ENCODE assay signal across 8 cellular contexts in the genomic region with DNA sequence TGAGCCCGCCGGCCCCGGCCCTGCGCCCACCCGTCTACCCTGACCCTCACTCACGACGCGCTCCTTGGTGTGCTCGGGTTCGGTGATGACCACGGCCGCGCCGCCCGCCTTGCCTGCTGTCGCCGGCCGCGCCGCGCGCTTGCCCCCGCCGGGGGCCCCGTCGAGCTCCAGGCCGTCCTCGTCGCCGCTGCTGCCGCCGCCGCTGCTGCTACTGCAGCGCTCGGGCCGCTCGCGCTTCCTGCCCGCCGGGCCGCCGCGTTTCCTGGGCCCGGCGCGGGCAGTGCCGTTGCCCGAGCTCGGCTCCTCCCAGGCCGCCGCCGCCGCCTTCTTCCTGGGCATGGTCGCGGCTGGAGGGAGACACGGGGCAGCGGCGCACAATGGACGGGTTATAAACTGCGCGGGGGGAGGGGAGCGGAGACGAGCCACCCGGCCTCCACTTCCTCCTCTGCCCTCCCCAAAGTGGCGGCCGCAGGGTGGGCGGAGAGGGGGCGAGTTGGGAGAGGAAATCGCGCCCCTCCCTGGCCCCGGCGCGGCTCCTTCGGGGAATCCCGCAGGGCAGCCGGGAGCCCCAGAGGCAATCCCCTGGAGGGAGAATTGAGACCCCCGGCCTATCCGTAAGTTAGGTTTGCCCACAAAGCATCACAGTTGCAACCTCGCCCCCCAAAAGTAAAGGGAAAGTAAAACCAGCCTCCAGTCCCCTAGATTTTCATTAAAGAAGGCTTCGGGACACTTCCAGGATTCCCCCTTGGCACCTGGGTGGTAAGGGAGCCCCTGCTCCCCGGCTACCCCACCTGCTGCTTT. TPM values are rescaled to one million over a fixed set of nuclear protein-coding genes. Genes with fewer than 3 reads are reported as not detected.
DNase-seq lines count a peak whose midpoint lies in the region; ATAC-seq and TF ChIP-seq lines count a peak whose summit lies in the region.

No MANE protein-coding gene starts in this region.

- ATAC-seq in GM18502 (IDR thresholded peaks at IDR 0.05; ENCODE audit: poor library complexity, unreplicated experiment) = peak; percentile 42
- ATAC-seq in HG03025 (IDR thresholded peaks at IDR 0.05; ENCODE audit: low FRiP score, unreplicated experiment) = peak; percentile 40
- no peak for ATAC-seq in GM18870 (IDR thresholded peaks at IDR 0.05; ENCODE audit: unreplicated experiment)

- H3K27ac ChIP-seq in endodermal cell (ENCODE audit: low read depth, low read length) (peak overlapping the region; percentile 96), mesodermal cell (ENCODE audit: low read depth, low read length, severe bottlenecking) (peak overlapping the region; percentile 96)

- H3K9me3 Mint-ChIP-seq in endodermal cell = no peaks in the 10 kb centered on the region

- peak overlapping the region; percentile 95 for H3K9ac ChIP-seq in endodermal cell (ENCODE audit: extremely low read depth, low read length, poor library complexity, severe bottlenecking)

- no peak for TF ChIP-seq CTCF in endodermal cell (conservative IDR thresholded peaks at IDR 0.05)

- peaks cover 36% of the 10 kb centered on the region for H3K36me3 Mint-ChIP-seq in endodermal cell (ENCODE audit: low read depth)

- peak; percentile 87 for DNase-seq in NCI-H82 (lab: John Stamatoyannopoulos, UW)
- DNase-seq in activated CD8-positive, alpha-beta memory T cell treated with anti-CD3 and anti-CD28 coated beads for 48 hours (ENCODE audit: low read depth in 2 of 3, low spot score in 2 of 3) = peak; percentile 58 to 82 (median 66)
- DNase-seq in endodermal cell = peak; percentile 82
- DNase-seq in stimulated activated CD8-positive, alpha-beta memory T cell treated with anti-CD3 and anti-CD28 coated beads, Interleukin-15, amount 100 ng/mL, for 4 hours (ENCODE audit: low read depth in 2 of 2) = peak; percentile 61 to 66

- H3K4me1 ChIP-seq in endodermal cell (ENCODE audit: control insufficient read depth, insufficient read depth, low read length) (peaks cover 27% of the 10 kb centered on the region), mesodermal cell (ENCODE audit: control insufficient read depth, insufficient read depth, low read length, poor library complexity, severe bottlenecking) (peaks cover 31% of the 10 kb centered on the region)

- H3K27me3 ChIP-seq in endodermal cell (ENCODE audit: control insufficient read depth, insufficient read depth, low read length, poor library complexity, severe bottlenecking) = no peaks in the 10 kb centered on the region

- H3K4me3 ChIP-seq in endodermal cell (ENCODE audit: low read length) = peak overlapping the region; percentile 98
- peak overlapping the region; percentile 82 for H3K4me3 ChIP-seq in mesodermal cell (ENCODE audit: extremely low read depth, insufficient read depth, low read length, poor library complexity, severe bottlenecking)

- WGBS in endodermal cell (ENCODE audit: insufficient coverage in 1 of 2, insufficient read length in 1 of 2), 2 experiments = 0% methylated on average over 29 to 81 of the region's 81 CpGs
- 0% methylated on average over 53 to 55 of the region's 81 CpGs for WGBS in mesodermal cell (ENCODE audit: insufficient coverage in 2 of 2), 2 experiments

- H3K4me1 Mint-ChIP-seq in endodermal cell = peaks cover 53% of the 10 kb centered on the region

- H3K9me3 ChIP-seq in endodermal cell (ENCODE audit: control insufficient read depth, low read length) (no peaks in the 10 kb centered on the region), mesodermal cell (ENCODE audit: control insufficient read depth, low read length) (no peaks in the 10 kb centered on the region)

- H3K27ac Mint-ChIP-seq in endodermal cell = peak overlapping the region; percentile 97

- H3K27me3 Mint-ChIP-seq in endodermal cell (ENCODE audit: insufficient read depth) = peaks cover 10% of the 10 kb centered on the region

- H3K36me3 ChIP-seq in endodermal cell (ENCODE audit: control insufficient read depth, insufficient read depth, low read length) = peaks cover 36% of the 10 kb centered on the region
- H3K36me3 ChIP-seq in mesodermal cell (ENCODE audit: control insufficient read depth, insufficient read depth, low read length) = peaks cover 37% of the 10 kb centered on the region

- H3K4me3 Mint-ChIP-seq in endodermal cell = peak overlapping the region; percentile 98

RNA-seq across cellular contexts. Expression of a gene that starts 1.1 kb away (rescaled TPM):
- total RNA-seq in endodermal cell = 100 to 1,000 TPM; 240 to 325 TPM
- polyA plus RNA-seq in endodermal cell (2013, experiment 1 of 2) = 136 TPM
- polyA plus RNA-seq in endodermal cell (2013, experiment 2 of 2) = 129 TPM
- 87.8 TPM for polyA plus RNA-seq in mesodermal cell (2013, experiment 1 of 2)
- polyA plus RNA-seq in mesodermal cell (2013, experiment 2 of 2) = 73.5 TPM
